In genomic region chr15:31391687-31392671, GRCh38 we compare ENCODE assay signal across 8 cellular contexts.
DNase-seq lines count a peak whose midpoint lies in the region; ATAC-seq and TF ChIP-seq lines count a peak whose summit lies in the region.

No MANE protein-coding gene starts in this region.

- peak overlapping the region; percentile 99 for H3K14ac ChIP-seq in trophoblast cell (ENCODE audit: low read length)

- no peaks in the 10 kb centered on the region for H3K9me3 ChIP-seq in cardiac muscle cell (ENCODE audit: low read depth)
- peaks cover 5% of the 10 kb centered on the region for H3K9me3 ChIP-seq in trophoblast cell (ENCODE audit: insufficient read depth, low read depth, low read length)
- no peaks in the 10 kb centered on the region for H3K9me3 ChIP-seq in transverse colon

- H3K27me3 ChIP-seq in cardiac muscle cell (peaks cover 10% of the 10 kb centered on the region), trophoblast cell (ENCODE audit: insufficient read depth, low read length) (no peaks in the 10 kb centered on the region), transverse colon (no peaks in the 10 kb centered on the region)

- peak overlapping the region; percentile 82 for H4K8ac ChIP-seq in trophoblast cell (ENCODE audit: low read depth, low read length)

- H3K4me3 ChIP-seq in cardiac muscle cell (peak overlapping the region; percentile 40), trophoblast cell (ENCODE audit: low read depth, low read length) (peak overlapping the region; percentile 68), transverse colon (peak overlapping the region; percentile 45 to 67 (median 51))

- H3K79me2 ChIP-seq in trophoblast cell (ENCODE audit: control insufficient read depth, insufficient read depth, low read length, poor library complexity): peaks cover 7% of the 10 kb centered on the region

- H4K12ac ChIP-seq in trophoblast cell (ENCODE audit: low read depth, low read length): peak overlapping the region; percentile 81

- H3K9me3 Mint-ChIP-seq in activated naive CD4-positive, alpha-beta T cell treated with anti-CD3 and anti-CD28 coated beads, Interleukin-2, amount 50 U/mL, for 72 hours: peaks cover 0 to 16% of the 10 kb centered on the region in 2 donors

- in situ Hi-C loops in transverse colon (cut with MboI; ENCODE audit: low pct_ligation_motif_present in 1 of 4, low pct_unique_long_range_greater_than_20kb in 1 of 4, low sequenced_read_pairs in 3 of 4): no loop called here

- intact Hi-C loops in transverse colon (cut with DNase I; ENCODE audit: low total_unique reads): loop anchor here (10.0 kb wide), 1 partner anchor 57 kb away; no protein-coding TSS in a partner anchor

- H2AK5ac ChIP-seq in trophoblast cell (ENCODE audit: low read length): peak overlapping the region; percentile 65

- no peak overlapping the region for H3K23ac ChIP-seq in trophoblast cell (ENCODE audit: low read length)

- DNase-seq in SKM-1 (lab: John Stamatoyannopoulos, UW; ENCODE audit: unreplicated experiment) (peak; percentile 52), cardiac muscle cell (ENCODE audit: low read depth in 1 of 2, low spot score in 1 of 2) (peak; percentile 75 to 94), trophoblast cell (peak; percentile 73 to 76), transverse colon (peak; percentile 91)
- DNase-seq in activated naive CD4-positive, alpha-beta T cell treated with anti-CD3 and anti-CD28 coated beads, Interleukin-2, amount 50 U/mL, for 72 hours (ENCODE audit: low spot score in 2 of 2): peak; percentile 81 to 82

- H2AFZ ChIP-seq in trophoblast cell (ENCODE audit: insufficient read depth, low read length, poor library complexity): peak overlapping the region; percentile 99

- peaks cover 17% of the 10 kb centered on the region for H3K4me1 ChIP-seq in cardiac muscle cell (ENCODE audit: low read depth)
- peaks cover 8 to 12% of the 10 kb centered on the region in 2 experiments for H3K4me1 ChIP-seq in trophoblast cell (ENCODE audit: control insufficient read depth in 1 of 2, insufficient read depth in 2 of 2, low read length in 2 of 2)
- peaks cover 3 to 31% (median 23%) of the 10 kb centered on the region in 4 donors for H3K4me1 ChIP-seq in transverse colon

- peak overlapping the region; percentile 81 for H2BK12ac ChIP-seq in trophoblast cell (ENCODE audit: low read length)

- WGBS in trophoblast cell (ENCODE audit: extremely low coverage, insufficient coverage, insufficient read length): no CpG with 5 or more reads among the region's 86 CpGs
- 2% methylated on average over 67 of the region's 86 CpGs; no CpG with 5 or more reads in 1 of the 2 donors for WGBS in transverse colon (ENCODE audit: low coverage in 1 of 2), 2 donors

- peak overlapping the region; percentile 96 for H2BK120ac ChIP-seq in trophoblast cell (ENCODE audit: insufficient read depth, low read length, poor library complexity)

- peak overlapping the region; percentile 85 to 90 for H3K27ac Mint-ChIP-seq in activated naive CD4-positive, alpha-beta T cell treated with anti-CD3 and anti-CD28 coated beads, Interleukin-2, amount 50 U/mL, for 72 hours

- peaks cover 0 to 23% of the 10 kb centered on the region in 2 donors for H3K36me3 Mint-ChIP-seq in activated naive CD4-positive, alpha-beta T cell treated with anti-CD3 and anti-CD28 coated beads, Interleukin-2, amount 50 U/mL, for 72 hours

- peak; percentile 90 for TF ChIP-seq POLR2A in transverse colon (IDR thresholded peaks at IDR 0.05)

- TF ChIP-seq CTCF in C4-2B (conservative IDR thresholded peaks at IDR 0.05) (no peak), cardiac muscle cell (IDR thresholded peaks at IDR 0.05; ENCODE audit: low read depth, low read length) (no peak), transverse colon (IDR thresholded peaks at IDR 0.05) (no peak)

- H3K27ac ChIP-seq in C4-2B: peak overlapping the region; percentile 65
- peak overlapping the region; percentile 17 for H3K27ac ChIP-seq in cardiac muscle cell
- peak overlapping the region; percentile 89 for H3K27ac ChIP-seq in trophoblast cell (ENCODE audit: low read depth, low read length)
- peak overlapping the region; percentile 84 to 89 (median 86) for H3K27ac ChIP-seq in transverse colon

- peak; percentile 31 for TF ChIP-seq EP300 in transverse colon (IDR thresholded peaks at IDR 0.05; ENCODE audit: low read depth)

- peak overlapping the region; percentile 13 for H3K9ac ChIP-seq in trophoblast cell (ENCODE audit: low read length)

- peak overlapping the region; percentile 98 for H3K4ac ChIP-seq in trophoblast cell (ENCODE audit: low read depth, low read length)

- peak overlapping the region; percentile 79 for H3K4me2 ChIP-seq in trophoblast cell (ENCODE audit: low read length)

- peak overlapping the region; percentile 90 for H3K18ac ChIP-seq in trophoblast cell (ENCODE audit: low read length)

- H3K79me1 ChIP-seq in trophoblast cell (ENCODE audit: low read length): peaks cover 24% of the 10 kb centered on the region

- H3K36me3 ChIP-seq in cardiac muscle cell: no peaks in the 10 kb centered on the region
- H3K36me3 ChIP-seq in trophoblast cell (ENCODE audit: control insufficient read depth in 1 of 2, insufficient read depth in 2 of 2, low read length in 2 of 2): no peaks in the 10 kb centered on the region
- H3K36me3 ChIP-seq in transverse colon: no peaks in the 10 kb centered on the region

- ATAC-seq in GM19372 (IDR thresholded peaks at IDR 0.05; ENCODE audit: low read depth, unreplicated experiment) (peak; percentile 78), HG03460 (IDR thresholded peaks at IDR 0.05; ENCODE audit: unreplicated experiment) (peak; percentile 85)
- peak; percentile 86 to 93 for ATAC-seq in activated naive CD4-positive, alpha-beta T cell treated with anti-CD3 and anti-CD28 coated beads, Interleukin-2, amount 50 U/mL, for 72 hours

- peak overlapping the region; percentile 79 for H2BK5ac ChIP-seq in trophoblast cell (ENCODE audit: low read depth, low read length, poor library complexity)

- peak overlapping the region; percentile 91 for H4K91ac ChIP-seq in trophoblast cell (ENCODE audit: low read depth, low read length)

Comparison
In these comparisons a context has a peak if more than half of its experiments do, and no peak if none do; other contexts are left out.
1. Peak in every context shown above with its lines: DNase-seq, ATAC-seq, H3K4me3 ChIP-seq and H3K27ac ChIP-seq.
2. H3K27ac ChIP-seq: peak in every context shown above with its lines; median percentile 89 in trophoblast cell; 86 in transverse colon; 65 in C4-2B; 17 in cardiac muscle cell.